In the genomic region with DNA sequence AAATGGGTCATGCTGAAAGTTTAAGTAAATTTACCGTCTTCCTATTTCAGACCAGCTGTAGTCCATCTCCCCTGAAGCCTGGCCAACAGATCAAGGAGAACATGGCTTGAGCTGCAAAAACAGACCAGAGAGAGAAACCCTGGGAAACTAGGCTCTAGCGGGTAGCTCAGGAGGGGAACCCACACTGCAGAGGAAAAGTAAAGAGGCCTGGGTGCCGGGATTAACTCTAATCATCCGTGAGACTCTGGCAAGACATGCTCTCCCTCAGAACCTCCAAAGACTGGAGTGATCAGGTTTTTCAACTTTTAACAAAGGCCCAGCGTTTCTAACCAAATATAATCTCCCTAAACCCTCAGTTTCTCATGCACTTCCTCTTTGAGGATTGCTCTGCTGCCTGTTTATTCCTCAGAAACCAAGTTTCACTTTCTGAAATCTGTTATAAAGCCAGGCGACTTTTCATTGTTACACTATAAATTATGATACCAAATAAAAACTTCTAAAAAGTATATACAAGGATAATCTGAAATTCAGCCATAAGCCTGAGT, we compare ENCODE assay signal across 8 cellular contexts.
DNase-seq lines count a peak whose midpoint lies in the region; ATAC-seq and TF ChIP-seq lines count a peak whose summit lies in the region.

No MANE protein-coding gene starts in this region.

- peaks cover 45% of the 10 kb centered on the region for H3K4me1 Mint-ChIP-seq in activated T-cell treated with anti-CD3 and anti-CD28 coated beads, Interleukin-2, amount 50 U/mL, for 72 hours (ENCODE audit: low read depth)
- H3K4me1 Mint-ChIP-seq in activated B cell treated with CpG ODN at 0.5 μM for 24 hours = peaks cover 71% of the 10 kb centered on the region

- no peak overlapping the region for H2AFZ ChIP-seq in hepatocyte

- H3K4me2 ChIP-seq in hepatocyte = peak overlapping the region; percentile 57

- CTCF ChIA-PET in activated B cell treated with CpG ODN at 0.5 μM for 24 hours (lab: Charles Lee) = interaction anchor here (1.0 kb wide), 1 partner anchor 66 kb away, joined by 4 read pairs; no protein-coding TSS in a partner anchor

- H3K27ac Mint-ChIP-seq in activated T-cell treated with anti-CD3 and anti-CD28 coated beads, Interleukin-2, amount 50 U/mL, for 72 hours = no peak overlapping the region
- peak overlapping the region; percentile 89 for H3K27ac Mint-ChIP-seq in activated B cell treated with CpG ODN at 0.5 μM for 24 hours

- TF ChIP-seq CTCF in activated B cell treated with CpG ODN at 0.5 μM for 24 hours (IDR thresholded peaks at IDR 0.05) = no peak
- no peak for TF ChIP-seq CTCF in hepatocyte (IDR thresholded peaks at IDR 0.05; ENCODE audit: poor library complexity)

- WGBS in hepatocyte (ENCODE audit: low lambda C conversion rate, missing lambda C conversion rate) = 30% methylated on average over 6 of the region's 6 CpGs

- no peaks in the 10 kb centered on the region for H4K20me1 ChIP-seq in hepatocyte (ENCODE audit: insufficient read depth, poor library complexity, severe bottlenecking)

- H3K27ac ChIP-seq in hepatocyte (peak overlapping the region; percentile 79), skeletal muscle tissue (ENCODE audit: low read depth, low read length) (peak overlapping the region; percentile 69)

- H3K36me3 ChIP-seq in hepatocyte (replicated peaks; ENCODE audit: insufficient read depth, low read depth) (no peaks in the 10 kb centered on the region), skeletal muscle tissue (ENCODE audit: control insufficient read depth in 3 of 3, insufficient read depth in 3 of 3, low read length in 3 of 3) (no peaks in the 10 kb centered on the region)

- no peaks in the 10 kb centered on the region for H3K27me3 Mint-ChIP-seq in activated T-cell treated with anti-CD3 and anti-CD28 coated beads, Interleukin-2, amount 50 U/mL, for 72 hours (ENCODE audit: low read depth)
- no peaks in the 10 kb centered on the region for H3K27me3 Mint-ChIP-seq in activated B cell treated with CpG ODN at 0.5 μM for 24 hours

- DNase-seq in activated T-cell treated with anti-CD3 and anti-CD28 coated beads, Interleukin-2, amount 50 U/mL, for 72 hours = no peak
- DNase-seq in activated T-cell treated with anti-CD3 and anti-CD28 coated beads, Interleukin-2, amount 50 U/mL, for 48 hours = no peak
- DNase-seq in activated B cell treated with CpG ODN at 0.5 μM for 24 hours (no peak), hepatocyte (ENCODE audit: low spot score) (peak; percentile 22), activated gamma-delta T cell treated with Interleukin-2 at 50 U/mL for 16 hours (no peak), NCI-H1436 (lab: John Stamatoyannopoulos, UW) (no peak), mesenteric fat pad (ENCODE audit: low spot score) (no peak)

- ATAC-seq in activated T-cell treated with anti-CD3 and anti-CD28 coated beads, Interleukin-2, amount 50 U/mL, for 72 hours (replicated peaks in 1 of 2) = no peak
- ATAC-seq in activated B cell treated with CpG ODN at 0.5 μM for 24 hours (ENCODE audit: low read depth) = peak; percentile 29

- H3K4me3 ChIP-seq in hepatocyte (no peak overlapping the region), skeletal muscle tissue (ENCODE audit: low read length in 3 of 3) (peak overlapping the region in 2 of 3 donors; percentile 28 to 32)

- H3K9me3 Mint-ChIP-seq in activated T-cell treated with anti-CD3 and anti-CD28 coated beads, Interleukin-2, amount 50 U/mL, for 72 hours = peaks cover 0 to 2% of the 10 kb centered on the region in 2 donors
- H3K9me3 Mint-ChIP-seq in activated B cell treated with CpG ODN at 0.5 μM for 24 hours = no peaks in the 10 kb centered on the region

- H3K79me2 ChIP-seq in hepatocyte = peaks cover 65% of the 10 kb centered on the region

- H3K4me3 Mint-ChIP-seq in activated T-cell treated with anti-CD3 and anti-CD28 coated beads, Interleukin-2, amount 50 U/mL, for 72 hours = peak overlapping the region; percentile 49 to 76
- H3K4me3 Mint-ChIP-seq in activated B cell treated with CpG ODN at 0.5 μM for 24 hours = peak overlapping the region; percentile 65

- POLR2A ChIA-PET in activated B cell treated with CpG ODN at 0.5 μM for 24 hours (lab: Charles Lee) = interaction anchor here (0.6 to 1.5 kb wide), 2 partner anchors 68 to 106 kb away, joined by 6 to 13 read pairs; a partner anchor contains a TSS

- no peaks in the 10 kb centered on the region for H3K9me2 ChIP-seq in hepatocyte (replicated peaks; ENCODE audit: insufficient read depth)

- no peaks in the 10 kb centered on the region for H3K27me3 ChIP-seq in hepatocyte
- no peaks in the 10 kb centered on the region for H3K27me3 ChIP-seq in skeletal muscle tissue (ENCODE audit: control insufficient read depth in 3 of 3, insufficient read depth in 3 of 3, low read length in 3 of 3)

- H3K9ac ChIP-seq in skeletal muscle tissue (ENCODE audit: low read depth in 1 of 3, low read length in 3 of 3) = peak overlapping the region; percentile 19 to 58 (median 35)

- no peaks in the 10 kb centered on the region for H3K9me3 ChIP-seq in hepatocyte (ENCODE audit: low read depth)
- no peaks in the 10 kb centered on the region for H3K9me3 ChIP-seq in skeletal muscle tissue (ENCODE audit: control insufficient read depth in 3 of 3, low read length in 3 of 3)

- H3K4me1 ChIP-seq in hepatocyte (ENCODE audit: insufficient read depth) (peaks cover 31% of the 10 kb centered on the region), skeletal muscle tissue (ENCODE audit: control insufficient read depth in 3 of 3, insufficient read depth in 3 of 3, low read length in 3 of 3) (peaks cover 12 to 22% (median 17%) of the 10 kb centered on the region in 3 donors)

- intact Hi-C loops in activated B cell treated with CpG ODN at 0.5 μM for 24 hours (cut with micrococcal nuclease) = loop anchor here (1.0 to 5.0 kb wide), 2 partner anchors 9 to 53 kb away; no protein-coding TSS in a partner anchor

- H3K36me3 Mint-ChIP-seq in activated T-cell treated with anti-CD3 and anti-CD28 coated beads, Interleukin-2, amount 50 U/mL, for 72 hours (ENCODE audit: insufficient read depth in 2 of 2) = peaks cover 0 to 3% of the 10 kb centered on the region in 2 donors
- no peaks in the 10 kb centered on the region for H3K36me3 Mint-ChIP-seq in activated B cell treated with CpG ODN at 0.5 μM for 24 hours (ENCODE audit: low read depth)
